In genomic region chr17:17152385-17152784, GRCh38 we compare ENCODE assay signal across 1 cellular context.
TF ChIP-seq lines count a peak whose summit lies in the region.

No MANE protein-coding gene starts in this region.

TF ChIP-seq in IMR-90, 13 proteins besides CTCF, POLR2A, EP300 and RAD21 (continued from another document):
- no peak for TF ChIP-seq ELK1 (IDR thresholded peaks at IDR 0.05; ENCODE audit: borderline replicate concordance, low read depth, low read length)
- TF ChIP-seq RCOR1 (IDR thresholded peaks at IDR 0.05; ENCODE audit: insufficient replicate concordance, low read length) = no peak
- no peak for TF ChIP-seq SMC3 (IDR thresholded peaks at IDR 0.05; ENCODE audit: low read depth, low read length)
- no peak for TF ChIP-seq CHD1 (IDR thresholded peaks at IDR 0.05; ENCODE audit: low read depth, low read length)
- TF ChIP-seq CEBPB (IDR thresholded peaks at IDR 0.05; ENCODE audit: low read depth, low read length) = no peak
- no peak for TF ChIP-seq MAFK (IDR thresholded peaks at IDR 0.05; ENCODE audit: low read depth, low read length)
- TF ChIP-seq BHLHE40 (IDR thresholded peaks at IDR 0.05; ENCODE audit: low read depth, low read length) = no peak
